14 cellular contexts compared by ENCODE assay signal in the genomic region with DNA sequence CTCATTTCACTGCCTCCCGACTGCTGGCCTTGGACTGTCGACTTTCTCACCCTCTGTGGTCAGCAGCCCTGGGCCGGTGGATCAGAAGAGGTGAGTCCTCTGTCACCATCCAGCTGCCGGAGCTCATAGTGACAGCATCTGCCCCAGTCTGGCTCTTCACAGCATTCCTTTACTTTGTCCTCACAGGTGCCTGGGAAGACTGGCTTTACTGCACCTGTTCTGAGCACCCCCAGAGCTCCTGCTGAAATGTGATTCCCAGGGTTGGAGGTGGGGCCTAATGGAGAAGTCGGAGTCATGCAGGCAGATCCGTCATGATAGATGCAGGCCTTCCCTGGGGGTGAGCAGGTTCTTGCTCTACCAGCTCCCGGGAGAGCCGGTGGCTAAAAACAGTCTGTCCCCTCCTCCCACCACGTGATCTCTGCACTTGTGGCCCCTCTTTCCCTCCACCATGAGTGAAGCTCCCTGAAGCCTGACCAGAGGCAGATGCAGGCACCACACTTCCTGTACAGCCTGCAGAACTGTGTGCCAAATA.
A peak's percentile ranks its signal among the peaks of the same experiment; 100 is the strongest.
DNase-seq lines count a peak whose midpoint lies in the region; ATAC-seq, FAIRE-seq and TF ChIP-seq lines count a peak whose summit lies in the region.
"Had no signal": no experiment of that assay in that cellular context is flagged by ENCODE, and none has a peak within 500 bp of the region (broad histone marks: within the 10 kb centered on the region; RNA-seq: fewer than 3 reads in every experiment).

No MANE protein-coding gene starts in this region.

- H3K27me3 Mint-ChIP-seq in chondrocyte (ENCODE audit: low read depth) (no peaks in the 10 kb centered on the region), osteocyte (ENCODE audit: unreplicated experiment) (no peaks in the 10 kb centered on the region)
- no peaks in the 10 kb centered on the region for H3K27me3 Mint-ChIP-seq in activated CD4-positive, alpha-beta T cell treated with anti-CD3 and anti-CD28 coated beads, Interleukin-2, amount 10 ng/mL, durations not matched to agents 7 days and 5 days
- H3K27me3 Mint-ChIP-seq: CD4-positive, CD25-positive, alpha-beta regulatory T cell; naive thymus-derived CD4-positive, alpha-beta T cell had no signal

- H3K9me3 Mint-ChIP-seq in chondrocyte (ENCODE audit: low read depth) (no peaks in the 10 kb centered on the region), osteocyte (ENCODE audit: unreplicated experiment) (no peaks in the 10 kb centered on the region)
- no peaks in the 10 kb centered on the region for H3K9me3 Mint-ChIP-seq in activated CD4-positive, alpha-beta T cell treated with anti-CD3 and anti-CD28 coated beads, Interleukin-2, amount 10 ng/mL, durations not matched to agents 7 days and 5 days
- H3K9me3 Mint-ChIP-seq: naive thymus-derived CD4-positive, alpha-beta T cell had no signal

- peak overlapping the region; percentile 45 for H3K27ac Mint-ChIP-seq in chondrocyte (ENCODE audit: unreplicated experiment)
- H3K27ac Mint-ChIP-seq in osteocyte (ENCODE audit: unreplicated experiment), result peak overlapping the region; percentile 14
- no peak overlapping the region for H3K27ac Mint-ChIP-seq in activated CD4-positive, alpha-beta T cell treated with anti-CD3 and anti-CD28 coated beads, Interleukin-2, amount 10 ng/mL, durations not matched to agents 7 days and 5 days
- H3K27ac Mint-ChIP-seq: CD4-positive, CD25-positive, alpha-beta regulatory T cell had no signal

- H3K4me3 Mint-ChIP-seq in chondrocyte (ENCODE audit: unreplicated experiment) (no peak overlapping the region), osteocyte (ENCODE audit: unreplicated experiment) (no peak overlapping the region)
- no peak overlapping the region for H3K4me3 Mint-ChIP-seq in activated CD4-positive, alpha-beta T cell treated with anti-CD3 and anti-CD28 coated beads, Interleukin-2, amount 10 ng/mL, durations not matched to agents 7 days and 5 days
- H3K4me3 Mint-ChIP-seq: CD4-positive, CD25-positive, alpha-beta regulatory T cell; naive thymus-derived CD4-positive, alpha-beta T cell had no signal

- peaks cover 32% of the 10 kb centered on the region for H3K4me1 Mint-ChIP-seq in chondrocyte (ENCODE audit: low read depth)
- peaks cover 25% of the 10 kb centered on the region for H3K4me1 Mint-ChIP-seq in osteocyte (ENCODE audit: unreplicated experiment)
- peaks cover 2% of the 10 kb centered on the region for H3K4me1 Mint-ChIP-seq in activated CD4-positive, alpha-beta T cell treated with anti-CD3 and anti-CD28 coated beads, Interleukin-2, amount 10 ng/mL, durations not matched to agents 7 days and 5 days

- POLR2A ChIA-PET in activated CD4-positive, alpha-beta T cell treated with anti-CD3 and anti-CD28 coated beads, Interleukin-2, amount 10 ng/mL, durations not matched to agents 7 days and 5 days (lab: Charles Lee), result no interaction called here

- H3K36me3 Mint-ChIP-seq in chondrocyte (ENCODE audit: low read depth) (peaks cover 26% of the 10 kb centered on the region), osteocyte (ENCODE audit: unreplicated experiment) (peaks cover 29% of the 10 kb centered on the region)
- no peaks in the 10 kb centered on the region for H3K36me3 Mint-ChIP-seq in activated CD4-positive, alpha-beta T cell treated with anti-CD3 and anti-CD28 coated beads, Interleukin-2, amount 10 ng/mL, durations not matched to agents 7 days and 5 days (ENCODE audit: low read depth)

- TF ChIP-seq CTCF in chondrocyte (IDR thresholded peaks at IDR 0.05), result no peak
- no peak for TF ChIP-seq CTCF in osteocyte (IDR thresholded peaks at IDR 0.05)

- DNase-seq in GM12891 (ENCODE audit: insufficient read length, low spot score) (no peak), NAMALWA (ENCODE audit: low spot score) (peak; percentile 47), chondrocyte (ENCODE audit: low spot score) (no peak), osteocyte (ENCODE audit: extremely low spot score, unreplicated experiment) (no peak), HPDE6-E6E7 (ENCODE audit: extremely low spot score) (no peak)
- no peak for DNase-seq in stimulated activated CD4-positive, alpha-beta T cell treated with anti-CD3 and anti-CD28 coated beads, Interleukin-12 subunit alpha, Interleukin-12 subunit beta, amount 100 ng/mL, for 4 hours
- no peak for DNase-seq in activated CD4-positive, alpha-beta T cell treated with anti-CD3 and anti-CD28 coated beads, Interleukin-2, amount 10 ng/mL, durations not matched to agents 7 days and 5 days
- DNase-seq: activated CD4-positive, alpha-beta T cell treated with anti-CD3 and anti-CD28 coated beads for 1 hour; CD4-positive, CD25-positive, alpha-beta regulatory T cell; GM23248; KG1; naive thymus-derived CD4-positive, alpha-beta T cell; NCI-H226 had no signal

- ATAC-seq in GM18870 (IDR thresholded peaks at IDR 0.05; ENCODE audit: unreplicated experiment), result no peak
- ATAC-seq: naive thymus-derived CD4-positive, alpha-beta T cell had no signal

- no peak for TF ChIP-seq POLR2A in GM12891 (IDR thresholded peaks at IDR 0.05; ENCODE audit: low read depth, low read length)

- CTCF ChIA-PET in activated CD4-positive, alpha-beta T cell treated with anti-CD3 and anti-CD28 coated beads, Interleukin-2, amount 10 ng/mL, durations not matched to agents 7 days and 5 days (lab: Charles Lee), result no interaction called here

- FAIRE-seq in GM12891 (lab: Jason Lieb, UNC), result peak; percentile 77

TF ChIP-seq in GM12891, 5 proteins besides CTCF, POLR2A, EP300 and RAD21:
- TF ChIP-seq POLR2AphosphoS5 (IDR thresholded peaks at IDR 0.05; ENCODE audit: low read depth, low read length), result no peak
